In genomic region chr1:235631816-235632215, GRCh38 we compare ENCODE assay signal across 20 cellular contexts. TPM values are rescaled to one million over a fixed set of nuclear protein-coding genes. Genes with fewer than 3 reads are reported as not detected.
DNase-seq lines count a peak whose midpoint lies in the region; ATAC-seq, FAIRE-seq and TF ChIP-seq lines count a peak whose summit lies in the region.
"Had no signal": no experiment of that assay in that cellular context is flagged by ENCODE, and none has a peak within 500 bp of the region (broad histone marks: within the 10 kb centered on the region; RNA-seq: fewer than 3 reads in every experiment).

No MANE protein-coding gene starts in this region.

- H3K4me2 ChIP-seq in GM23248 (ENCODE audit: unreplicated experiment) (peak overlapping the region; percentile 96), OCI-LY1 (ENCODE audit: low read length) (no peak overlapping the region), K562 (ENCODE audit: insufficient read depth, low read length) (no peak overlapping the region), osteoblast (ENCODE audit: insufficient read depth, low read length) (peak overlapping the region; percentile 83)

- POLR2A ChIA-PET in K562 (lab: Yijun Ruan, JAX): interaction anchor here (0.8 kb wide), 1 partner anchor 12 kb away, joined by 5 read pairs; no protein-coding TSS in a partner anchor

- H3K9me2 ChIP-seq in GM23248 (ENCODE audit: insufficient read depth) (no peaks in the 10 kb centered on the region), OCI-LY1 (ENCODE audit: low read depth, low read length) (no peaks in the 10 kb centered on the region)

- peaks cover 12% of the 10 kb centered on the region; the same call in 1 of the 2 replicates for H3F3A ChIP-seq in GM23248 (ENCODE audit: insufficient read depth)
- H3F3A ChIP-seq in OCI-LY1 (ENCODE audit: insufficient read depth, low read length): no peaks in the 10 kb centered on the region

- H3K9me3 ChIP-seq in GM23248 (ENCODE audit: low read depth): no peaks in the 10 kb centered on the region
- no peaks in the 10 kb centered on the region for H3K9me3 ChIP-seq in OCI-LY1 (ENCODE audit: low read length)
- H3K9me3 ChIP-seq in K562 (replicated peaks; ENCODE audit: control insufficient read depth, insufficient read depth, low read depth, low read length): no peaks in the 10 kb centered on the region
- no peaks in the 10 kb centered on the region for H3K9me3 ChIP-seq in osteoblast (ENCODE audit: low read depth, low read length)
- H3K9me3 ChIP-seq: lower lobe of right lung, prostate gland had no signal

- H2AFZ ChIP-seq in GM23248: peak overlapping the region; percentile 82; the same call in 1 of the 2 replicates
- no peak overlapping the region for H2AFZ ChIP-seq in OCI-LY1 (ENCODE audit: low read length)
- no peak overlapping the region for H2AFZ ChIP-seq in K562 (ENCODE audit: low read depth, low read length)
- no peak overlapping the region for H2AFZ ChIP-seq in osteoblast (ENCODE audit: low read length)

- WGBS in GM23248 (ENCODE audit: low coverage in 1 of 2, low lambda C conversion rate in 2 of 2, missing lambda C conversion rate in 2 of 2), 2 experiments: 89% methylated on average over 7 of the region's 7 CpGs
- WGBS in K562 (ENCODE audit: insufficient coverage, low coverage, missing lambda C conversion rate): 1% methylated on average over 7 of the region's 7 CpGs

- H3K27me3 ChIP-seq in GM23248 (replicated peaks; ENCODE audit: insufficient read depth) (0 out of 2 replicates have a peak, but pooled peaks cover 5% of the 10 kb centered on the region), OCI-LY1 (ENCODE audit: insufficient read depth, low read length) (no peaks in the 10 kb centered on the region; the same call in 1 of the 2 replicates), K562 (ENCODE audit: control insufficient read depth in 2 of 2, insufficient read depth in 2 of 2, low read length in 2 of 2) (peaks cover 43 to 81% of the 10 kb centered on the region in 2 experiments), osteoblast (ENCODE audit: insufficient read depth, low read length) (peaks cover 10% of the 10 kb centered on the region)

- TF ChIP-seq RAD21 in K562 (CRISPR knock-in tag; conservative IDR thresholded peaks at IDR 0.05 in 1 of 2, IDR thresholded peaks at IDR 0.05 in 1 of 2): 0 out of 4 replicates have a peak, but pooled peaks of 1 of the 2 experiments have one; percentile 4

- H3K36me3 ChIP-seq in GM23248 (ENCODE audit: low read depth): no peaks in the 10 kb centered on the region
- no peaks in the 10 kb centered on the region for H3K36me3 ChIP-seq in OCI-LY1 (ENCODE audit: insufficient read depth, low read length)
- H3K36me3 ChIP-seq in K562 (ENCODE audit: control insufficient read depth, insufficient read depth, low read length): no peaks in the 10 kb centered on the region
- no peaks in the 10 kb centered on the region for H3K36me3 ChIP-seq in osteoblast (ENCODE audit: insufficient read depth, low read length)
- H3K36me3 ChIP-seq: lower lobe of right lung, prostate gland had no signal

- CTCF ChIA-PET in K562 (lab: Yijun Ruan, JAX; ENCODE audit: low intra/inter-chr PET ratio): no interaction called here

- TF ChIP-seq CTCF in OCI-LY1 (IDR thresholded peaks at IDR 0.05; ENCODE audit: low read length): 0 out of 2 replicates have a peak, but pooled peaks have one; percentile 5
- TF ChIP-seq CTCF in K562 (IDR thresholded peaks at IDR 0.05 in 2 of 3, conservative IDR thresholded peaks at IDR 0.05 in 1 of 3; ENCODE audit: insufficient read depth in 2 of 3, low read depth in 1 of 3, low read length in 3 of 3): peak in 2 of 3 experiments; percentile 5 to 10; a peak in 1 of 6 replicates
- no peak for TF ChIP-seq CTCF in osteoblast (IDR thresholded peaks at IDR 0.05; ENCODE audit: extremely low read depth, low read depth, low read length)

- no peak for TF ChIP-seq EP300 in K562 (IDR thresholded peaks at IDR 0.05; ENCODE audit: low read length)

- no peak for DNase-seq in GM23248
- no peak for DNase-seq in K562 (ENCODE audit: extremely low read depth in 1 of 4, low spot score in 3 of 4)
- DNase-seq in osteoblast (ENCODE audit: insufficient read length, low spot score, missing footprints): no peak
- DNase-seq in activated CD4-positive, CD25-positive, alpha-beta regulatory T cell treated with anti-CD3 and anti-CD28 coated beads, Interleukin-2, amount 50 U/mL, for 72 hours: no peak
- DNase-seq in SIG-M5 treated with dmso at 0.1 percent for 504 hours (lab: John Stamatoyannopoulos, UW; ENCODE audit: unreplicated experiment): no peak
- DNase-seq: activated CD4-positive, alpha-beta T cell treated with anti-CD3 and anti-CD28 coated beads, Interleukin-2, amount 50 U/mL, for 48 hours; activated T-cell treated with anti-CD3 and anti-CD28 coated beads for 4 hours; anterior cingulate cortex; DMS 273 treated with DMSO at 0.1 percent for 48 hours; lower lobe of right lung; NCI-H510A treated with DMSO at 0.1 percent for 48 hours; T-cell had no signal

- H3K4me1 ChIP-seq in GM23248 (ENCODE audit: insufficient read depth) (peaks cover 14% of the 10 kb centered on the region), OCI-LY1 (ENCODE audit: insufficient read depth, low read length, severe bottlenecking) (no peaks in the 10 kb centered on the region), K562 (replicated peaks in 1 of 2; ENCODE audit: control insufficient read depth in 2 of 2, insufficient read depth in 2 of 2, low read length in 2 of 2) (no peaks in the 10 kb centered on the region), osteoblast (ENCODE audit: insufficient read depth, low read length) (peaks cover 15% of the 10 kb centered on the region)
- H3K4me1 ChIP-seq: lower lobe of right lung had no signal

- intact Hi-C loops in K562 (cut with micrococcal nuclease): no loop called here

- peak overlapping the region; percentile 49; the same call in 1 of the 2 replicates for H3K27ac ChIP-seq in GM23248
- H3K27ac ChIP-seq in OCI-LY1 (ENCODE audit: low read depth, low read length, poor library complexity, severe bottlenecking): no peak overlapping the region
- H3K27ac ChIP-seq in K562 (ENCODE audit: extremely low read depth, low read depth, low read length): no peak overlapping the region
- H3K27ac ChIP-seq in osteoblast (ENCODE audit: low read depth, low read length): peak overlapping the region; percentile 45
- H3K27ac ChIP-seq: lower lobe of right lung had no signal

- H4K20me1 ChIP-seq in GM23248 (ENCODE audit: insufficient read depth) (no peaks in the 10 kb centered on the region), OCI-LY1 (ENCODE audit: insufficient read depth, low read length) (no peaks in the 10 kb centered on the region), K562 (replicated peaks; ENCODE audit: control insufficient read depth, insufficient read depth, low read length) (no peaks in the 10 kb centered on the region; the same call in 1 of the 2 replicates), osteoblast (ENCODE audit: insufficient read depth, low read length) (no peaks in the 10 kb centered on the region)

- H3K4me3 ChIP-seq in GM23248 (0 out of 2 replicates have a peak overlapping the region, but pooled peaks have one; percentile 78), OCI-LY1 (ENCODE audit: low read depth, low read length, poor library complexity, severe bottlenecking) (no peak overlapping the region), K562 (no peak overlapping the region), osteoblast (ENCODE audit: insufficient read depth, low read length) (no peak overlapping the region)
- H3K4me3 ChIP-seq: prostate gland had no signal

- in situ Hi-C loops in GM23248 (cut with MboI) (no loop called here), K562 (cut with MboI) (no loop called here)

- no peak for TF ChIP-seq POLR2A in K562 (conservative IDR thresholded peaks at IDR 0.05)

- peak; percentile 67 for ATAC-seq in K562
- ATAC-seq in GM21381 (IDR thresholded peaks at IDR 0.05; ENCODE audit: unreplicated experiment): no peak
- no peak for ATAC-seq in GM18519 (IDR thresholded peaks at IDR 0.05; ENCODE audit: low FRiP score, unreplicated experiment)
- ATAC-seq: lower lobe of right lung, T-cell had no signal

- no peak for FAIRE-seq in K562 (lab: Jason Lieb, UNC)
- FAIRE-seq: colon, GM12892, islet of Langerhans had no signal

- H3K9ac ChIP-seq in GM23248 (no peak overlapping the region), OCI-LY1 (ENCODE audit: low read length) (no peak overlapping the region), K562 (ENCODE audit: insufficient read depth in 1 of 2, low read depth in 2 of 2, low read length in 2 of 2) (no peak overlapping the region)

- no TSS peak for BruUV-seq in K562 (replicated peaks; lab: Mats Ljungman, UMichigan)

- H3K79me2 ChIP-seq in GM23248 (ENCODE audit: insufficient read depth): no peaks in the 10 kb centered on the region
- no peaks in the 10 kb centered on the region for H3K79me2 ChIP-seq in OCI-LY1 (ENCODE audit: insufficient read depth, low read length)
- no peaks in the 10 kb centered on the region for H3K79me2 ChIP-seq in K562 (ENCODE audit: control insufficient read depth, insufficient read depth, low read length)
- H3K79me2 ChIP-seq in osteoblast (ENCODE audit: insufficient read depth, low read length): no peaks in the 10 kb centered on the region

- H3K9me1 ChIP-seq in K562 (ENCODE audit: control insufficient read depth, insufficient read depth, low read length): no peaks in the 10 kb centered on the region

TF ChIP-seq in K562, 482 proteins besides CTCF, POLR2A, EP300 and RAD21 (continues in another document):
- no peak for TF ChIP-seq NRF1 (conservative IDR thresholded peaks at IDR 0.05 in 1 of 2, IDR thresholded peaks at IDR 0.05 in 1 of 2)

RNA-seq across cellular contexts. Expression of gene GNG4, which starts 17.8 kb away (rescaled TPM):
- 0.32 and 2.0 TPM in 2 replicates for total RNA-seq in GM23248 (2014; rRNA removed; shearing (Covaris generic))
- polyA plus RNA-seq in GM23248 (2016; fragmentation: Nextera tagmentation; extraction: Ambion mirVana) (1.2 and 1.6 TPM in 2 replicates), K562 (2011; rRNA removed) (0.14 and 0.31 TPM in 2 replicates), K562 (2014; fragmentation: Illumina TruSeq; extraction: Trizol) (0.10 TPM in 1 of 2 replicates, not detected in the other), K562 (2014; fragmentation: Nextera tagmentation; extraction: Ambion mirVana) (under 1 TPM; 0.06 TPM), K562 (2014; rRNA removed) (0.08 TPM in 1 of 2 replicates, not detected in the other)
- 0.16 TPM in 1 of 2 replicates, not detected in the other for total RNA-seq in K562 (2011; cell fraction: chromatin; rRNA removed; ENCODE audit: low replicate concordance)
- 0.17 TPM in 1 of 2 replicates, not detected in the other for total RNA-seq in K562 (2011; cell fraction: nucleolus; rRNA removed)
- not detected in 2 replicates for total RNA-seq in K562 (2011; cell fraction: nucleoplasm; rRNA removed)
- total RNA-seq in K562 (2014; rRNA removed) (not detected in 2 replicates), K562 (2014; rRNA removed; fragmentation: Illumina TruSeq; extraction: Trizol) (not detected in 2 replicates), K562 (2015; rRNA removed; fragmentation: Illumina TruSeq; extraction: Trizol) (not detected in 2 replicates), K562 (2021) (0.11 and 0.58 TPM in 2 replicates), osteoblast (under 0.01 and 0.29 TPM in 2 replicates)
- polyA plus RNA-seq in K562 (2011; cell fraction: cytosol; rRNA removed): 0.13 and 0.72 TPM in 2 replicates
- 0.04 TPM in 1 of 2 replicates, not detected in the other for polyA plus RNA-seq in K562 (2011; cell fraction: nucleus; rRNA removed)
- 0.13 and 0.21 TPM in 2 replicates for polyA plus RNA-seq in K562 (2012)
- 0.21 TPM in 1 of 2 replicates, not detected in the other for polyA minus RNA-seq in K562 (2011; rRNA and poly(A)+ RNA removed)
- 0.27 TPM in 1 of 2 replicates, not detected in the other for polyA minus RNA-seq in K562 (2011; cell fraction: cytosol; rRNA and poly(A)+ RNA removed)
- not detected in 2 replicates for polyA minus RNA-seq in K562 (2011; cell fraction: nucleus; rRNA and poly(A)+ RNA removed)
- total RNA-seq: lower lobe of right lung, myocyte had no signal

Comparison
In these comparisons a context has a peak if more than half of its experiments do, and no peak if none do; other contexts are left out.
1. H3K27ac ChIP-seq: peak in GM23248 (single experiment) and osteoblast (single experiment); none in OCI-LY1 (single experiment) and K562 (single experiment).
2. H3K4me2 ChIP-seq: peak in GM23248 (single experiment) and osteoblast (single experiment); none in OCI-LY1 (single experiment) and K562 (single experiment).